In the genomic region with DNA sequence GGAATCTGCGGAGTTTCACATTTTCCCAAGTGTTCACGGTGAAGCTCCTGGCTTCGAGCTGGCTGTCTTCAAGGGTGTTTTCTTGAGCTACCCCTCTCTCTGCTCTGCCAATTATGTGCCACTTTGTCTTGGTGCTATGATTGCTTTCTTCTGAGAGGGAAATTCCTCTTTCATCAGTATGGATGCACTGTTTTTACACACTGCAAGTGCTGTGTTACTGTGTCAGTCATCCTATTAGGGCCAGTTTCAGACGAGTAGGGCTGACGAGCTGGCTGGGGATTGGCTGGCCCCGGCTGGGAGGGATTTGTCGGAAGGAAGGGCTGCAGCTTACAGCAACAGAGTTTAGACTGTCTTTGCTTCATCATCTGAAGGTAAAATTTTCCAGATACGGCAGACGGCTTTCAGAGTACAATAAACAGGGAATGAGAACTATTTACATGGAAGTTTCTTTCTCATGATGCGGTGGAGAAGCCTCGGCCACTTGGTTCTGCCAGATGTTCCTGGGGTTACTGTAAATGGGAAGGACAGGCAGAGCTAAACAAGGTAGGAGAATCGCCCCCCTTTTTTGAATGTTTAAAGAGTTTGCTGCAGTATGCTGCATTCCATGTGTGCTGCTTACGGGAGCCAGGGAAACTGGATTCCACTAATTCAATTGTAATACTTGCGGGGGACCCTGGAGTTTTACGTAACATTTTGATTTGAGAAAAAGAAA, we compare ENCODE assay signal across 8 cellular contexts. TPM values are rescaled to one million over a fixed set of nuclear protein-coding genes. Genes with fewer than 3 reads are reported as not detected.
DNase-seq lines count a peak whose midpoint lies in the region; ATAC-seq lines count a peak whose summit lies in the region.

Gene MBNL2 (plus strand): TSS at position 345 of the 712 bp plus-strand sequence. CDS start 53,903 bp downstream, outside the sequence.

- H3K27ac ChIP-seq in CD4-positive, CD25-positive, alpha-beta regulatory T cell (ENCODE audit: insufficient read depth, low read length, poor library complexity, severe bottlenecking) = peak within 1 kb of the TSS; percentile 83

- H3K4me3 ChIP-seq in CD4-positive, CD25-positive, alpha-beta regulatory T cell (ENCODE audit: low read depth, low read length) = peak within 1 kb of the TSS; percentile 96

- H3K36me3 ChIP-seq in CD4-positive, CD25-positive, alpha-beta regulatory T cell (ENCODE audit: control insufficient read depth, insufficient read depth, low read length) = no peaks in the 10 kb centered on the region

- H3K4me1 Mint-ChIP-seq in CD4-positive, CD25-positive, alpha-beta regulatory T cell = peaks cover 21 to 42% (median 29%) of the 10 kb centered on the region in 4 donors

- peak within 1 kb of the TSS; percentile 90 to 98 (median 97) for H3K27ac Mint-ChIP-seq in CD4-positive, CD25-positive, alpha-beta regulatory T cell

- peak within 1 kb of the TSS; percentile 89 to 96 (median 94) for H3K4me3 Mint-ChIP-seq in CD4-positive, CD25-positive, alpha-beta regulatory T cell

- no peaks in the 10 kb centered on the region for H3K27me3 ChIP-seq in CD4-positive, CD25-positive, alpha-beta regulatory T cell (ENCODE audit: control insufficient read depth, insufficient read depth, low read length)

- peaks cover 45% of the 10 kb centered on the region for H3K4me1 ChIP-seq in CD4-positive, CD25-positive, alpha-beta regulatory T cell (ENCODE audit: control insufficient read depth, insufficient read depth, low read length, poor library complexity, severe bottlenecking)

- DNase-seq in CD4-positive, CD25-positive, alpha-beta regulatory T cell = peak; percentile 80 to 91 (median 85)
- peak; percentile 76 for DNase-seq in HK-2 (ENCODE audit: unreplicated experiment)
- DNase-seq in NCI-H82 treated with DMSO at 0.1 percent for 48 hours (lab: John Stamatoyannopoulos, UW; ENCODE audit: unreplicated experiment) = peak; percentile 99
- DNase-seq in activated CD8-positive, alpha-beta memory T cell treated with anti-CD3 and anti-CD28 coated beads for 24 hours = peak; percentile 87
- DNase-seq in effector CD8-positive, alpha-beta T cell (lab: John Stamatoyannopoulos, UW) = peak; percentile 73
- DNase-seq in lung microvascular endothelial cell (ENCODE audit: low read depth in 2 of 2) = peak; percentile 96
- peak; percentile 47 to 70 (median 69) for DNase-seq in stimulated activated CD4-positive, alpha-beta T cell treated with anti-CD3 and anti-CD28 coated beads, TNF-alpha, amount 100 ng/mL, for 4 hours (ENCODE audit: low read depth in 3 of 3)

- peak; percentile 98 to 99 for ATAC-seq in CD4-positive, CD25-positive, alpha-beta regulatory T cell (ENCODE audit: low read depth in 2 of 2)
- ATAC-seq in GM19455 (IDR thresholded peaks at IDR 0.05; ENCODE audit: unreplicated experiment) = peak; percentile 98

- no peaks in the 10 kb centered on the region for H3K9me3 ChIP-seq in CD4-positive, CD25-positive, alpha-beta regulatory T cell (ENCODE audit: control insufficient read depth in 2 of 2, low read length in 2 of 2)

- H3K27me3 Mint-ChIP-seq in CD4-positive, CD25-positive, alpha-beta regulatory T cell = no peaks in the 10 kb centered on the region

- no peaks in the 10 kb centered on the region for H3K9me3 Mint-ChIP-seq in CD4-positive, CD25-positive, alpha-beta regulatory T cell

- no peaks in the 10 kb centered on the region for H3K36me3 Mint-ChIP-seq in CD4-positive, CD25-positive, alpha-beta regulatory T cell

RNA-seq across cellular contexts. Expression of gene MBNL2, which starts in this region (rescaled TPM):
- total RNA-seq in CD4-positive, CD25-positive, alpha-beta regulatory T cell = 37.2 TPM
- 10 to 100 TPM; 15.6 to 18.5 (median 16.7) TPM for polyA plus RNA-seq in CD4-positive, CD25-positive, alpha-beta regulatory T cell
- total RNA-seq in lung microvascular endothelial cell = 30.9 and 46.6 TPM in 2 replicates

Comparison
In these comparisons a context has a peak if more than half of its experiments do, and no peak if none do; other contexts are left out.
1. Peak in every context shown above with its lines: DNase-seq, ATAC-seq, H3K4me3 ChIP-seq and H3K27ac ChIP-seq.